9 cellular contexts compared by ENCODE assay signal in the genomic region with DNA sequence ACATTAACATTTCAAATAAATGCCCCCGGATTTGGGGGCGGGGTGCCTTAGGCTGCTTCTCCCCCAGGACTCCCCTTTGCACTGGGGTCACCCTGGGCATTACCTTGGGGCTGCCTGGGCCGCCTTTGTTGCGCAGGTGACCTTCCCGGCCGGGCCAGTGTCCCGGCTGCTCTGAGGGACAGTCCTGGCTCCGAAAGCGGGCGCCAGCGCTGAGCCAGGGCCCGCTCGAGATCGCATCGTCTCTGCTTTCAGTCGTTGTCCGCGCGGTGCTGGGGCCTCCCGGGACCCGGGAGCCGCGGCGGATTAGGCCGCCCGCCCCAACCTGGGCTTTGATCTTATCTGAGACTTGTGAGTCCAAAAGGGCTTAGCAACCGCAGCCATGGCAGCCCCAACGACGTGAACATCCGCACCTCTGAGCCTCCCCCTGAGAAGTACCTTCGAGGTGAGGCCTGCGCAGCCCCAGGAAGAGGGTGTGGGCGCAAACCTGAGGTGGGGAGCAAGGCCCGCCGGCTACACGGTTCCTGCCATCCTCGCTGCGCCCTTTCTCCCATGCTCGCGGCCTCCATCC. TPM values are rescaled to one million over a fixed set of nuclear protein-coding genes. Genes with fewer than 3 reads are reported as not detected.
DNase-seq lines count a peak whose midpoint lies in the region; ATAC-seq and TF ChIP-seq lines count a peak whose summit lies in the region.
"Had no signal": no experiment of that assay in that cellular context is flagged by ENCODE, and none has a peak within 500 bp of the region (broad histone marks: within the 10 kb centered on the region; RNA-seq: fewer than 3 reads in every experiment).

No MANE protein-coding gene starts in this region.

- H3K9me3 Mint-ChIP-seq in glutamatergic neuron (ENCODE audit: unreplicated experiment): peaks cover 5% of the 10 kb centered on the region

- no peaks in the 10 kb centered on the region for H3K4me1 Mint-ChIP-seq in glutamatergic neuron (ENCODE audit: low read depth, unreplicated experiment)

- DNase-seq in GM13977 (ENCODE audit: low spot score) (peak; percentile 56), glutamatergic neuron (peak; percentile 37), NCI-H82 (lab: John Stamatoyannopoulos, UW) (no peak), NCI-H187 treated with DMSO at 0.1 percent for 48 hours (lab: John Stamatoyannopoulos, UW) (no peak), SIG-M5 (lab: John Stamatoyannopoulos, UW) (no peak)
- DNase-seq in activated CD8-positive, alpha-beta memory T cell treated with anti-CD3 and anti-CD28 coated beads for 24 hours: peak; percentile 75
- DNase-seq in stimulated activated CD4-positive, alpha-beta T cell treated with anti-CD3 and anti-CD28 coated beads, Interleukin-4, amount 100 ng/mL, for 24 hours: peak; percentile 25
- DNase-seq: NCI-H1092 had no signal

- peak overlapping the region; percentile 42 for H3K4me3 Mint-ChIP-seq in glutamatergic neuron (ENCODE audit: unreplicated experiment)

- no peak overlapping the region for H3K27ac Mint-ChIP-seq in glutamatergic neuron (ENCODE audit: unreplicated experiment)

- TF ChIP-seq CTCF in GM13977 (IDR thresholded peaks at IDR 0.05; ENCODE audit: extremely low read depth, insufficient read depth, missing control alignments): no peak
- no peak for TF ChIP-seq CTCF in glutamatergic neuron (IDR thresholded peaks at IDR 0.05; ENCODE audit: partially characterized antibody, unreplicated experiment)

- no peak for ATAC-seq in GM19452 (IDR thresholded peaks at IDR 0.05; ENCODE audit: unreplicated experiment)

- in situ Hi-C loops in GM13977 (cut with MboI; ENCODE audit: low pct_unique_long_range_greater_than_20kb, low sequenced_read_pairs, unreplicated experiment): no loop called here

- H3K36me3 Mint-ChIP-seq in glutamatergic neuron (ENCODE audit: unreplicated experiment): no peaks in the 10 kb centered on the region

- H3K27me3 Mint-ChIP-seq in glutamatergic neuron (ENCODE audit: unreplicated experiment): peaks cover 5% of the 10 kb centered on the region

RNA-seq across cellular contexts. Expression of gene WAPL, which starts 14.8 kb away (rescaled TPM):
- total RNA-seq in glutamatergic neuron (ENCODE audit: unreplicated experiment): 33.4 TPM

Comparison
In these comparisons a context has a peak if more than half of its experiments do, and no peak if none do; other contexts are left out.
1. DNase-seq: peak in GM13977 (single experiment), activated CD8-positive, alpha-beta memory T cell treated with anti-CD3 and anti-CD28 coated beads for 24 hours (single experiment), glutamatergic neuron (single experiment) and stimulated activated CD4-positive, alpha-beta T cell treated with anti-CD3 and anti-CD28 coated beads, Interleukin-4, amount 100 ng/mL, for 24 hours (single experiment); none in NCI-H82 (single experiment), NCI-H187 treated with DMSO at 0.1 percent for 48 hours (single experiment) and SIG-M5 (single experiment).